19 cellular contexts compared by ENCODE assay signal in the genomic region with DNA sequence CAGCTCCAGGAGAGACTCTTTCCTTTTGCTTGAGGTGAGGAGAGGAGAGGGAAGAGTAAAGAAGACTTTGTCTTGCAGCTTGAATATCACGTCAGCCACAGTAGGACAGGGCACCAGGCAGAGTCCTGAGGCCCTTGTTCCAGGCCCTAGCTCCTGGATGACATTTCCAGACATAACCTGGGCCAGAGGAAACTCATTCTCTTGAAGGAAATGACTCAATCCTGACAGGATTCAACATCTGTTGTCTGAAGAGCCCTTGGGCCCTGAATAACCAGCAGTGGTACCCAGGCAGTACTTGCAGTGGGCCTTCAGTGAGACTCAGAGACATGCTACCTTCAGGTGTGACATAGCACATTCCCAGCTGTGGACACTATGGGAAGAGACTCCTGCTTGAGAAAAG.
DNase-seq lines count a peak whose midpoint lies in the region; ATAC-seq lines count a peak whose summit lies in the region.
"Had no signal": no experiment of that assay in that cellular context is flagged by ENCODE, and none has a peak within 500 bp of the region (broad histone marks: within the 10 kb centered on the region; RNA-seq: fewer than 3 reads in every experiment).

No MANE protein-coding gene starts in this region.

- peaks cover 4% of the 10 kb centered on the region for H3K4me1 Mint-ChIP-seq in activated CD4-positive, alpha-beta T cell treated with anti-CD3 and anti-CD28 coated beads for 36 hours
- H3K4me1 Mint-ChIP-seq in activated T-helper 17 cell treated with anti-CD3 and anti-CD28 coated beads, Interleukin-2, amount 50 U/mL, for 72 hours, result no peaks in the 10 kb centered on the region

- DNase-seq in activated CD4-positive, alpha-beta T cell treated with anti-CD3 and anti-CD28 coated beads for 36 hours, result no peak
- DNase-seq in activated CD4-positive, alpha-beta T cell treated with anti-CD3 and anti-CD28 coated beads for 4 hours, result no peak
- DNase-seq in HT1080 (ENCODE audit: low read depth) (peak; percentile 62), kidney tubule cell (ENCODE audit: low spot score) (peak; percentile 6), HK-2 (ENCODE audit: unreplicated experiment) (no peak)
- DNase-seq in stimulated activated CD4-positive, alpha-beta T cell treated with anti-CD3 and anti-CD28 coated beads, Interleukin-4, amount 100 ng/mL, for 24 hours, result no peak
- DNase-seq: AML-193, H7, MV-4-11, NCI-H1417, NCI-H187 treated with DMSO at 0.1 percent for 48 hours, NCI-H2227 treated with DMSO at 0.1 percent for 48 hours, NCI-H510A treated with DMSO at 0.1 percent for 48 hours, NCI-H774, RPMI8226, SIG-M5 had no signal

- H3K36me3 Mint-ChIP-seq in activated CD4-positive, alpha-beta T cell treated with anti-CD3 and anti-CD28 coated beads for 36 hours (ENCODE audit: low read depth), result peaks cover 45% of the 10 kb centered on the region
- H3K36me3 Mint-ChIP-seq in activated T-helper 17 cell treated with anti-CD3 and anti-CD28 coated beads, Interleukin-2, amount 50 U/mL, for 72 hours (ENCODE audit: low read depth), result peaks cover 70% of the 10 kb centered on the region

- POLR2A ChIA-PET in activated CD4-positive, alpha-beta T cell treated with anti-CD3 and anti-CD28 coated beads for 36 hours (lab: Charles Lee), result no interaction called here

- no peak overlapping the region for H3K4me3 Mint-ChIP-seq in activated CD4-positive, alpha-beta T cell treated with anti-CD3 and anti-CD28 coated beads for 36 hours
- no peak overlapping the region for H3K4me3 Mint-ChIP-seq in activated T-helper 17 cell treated with anti-CD3 and anti-CD28 coated beads, Interleukin-2, amount 50 U/mL, for 72 hours

- peaks cover 4% of the 10 kb centered on the region for H3K9me3 Mint-ChIP-seq in activated CD4-positive, alpha-beta T cell treated with anti-CD3 and anti-CD28 coated beads for 36 hours (ENCODE audit: low read depth)
- no peaks in the 10 kb centered on the region for H3K9me3 Mint-ChIP-seq in activated T-helper 17 cell treated with anti-CD3 and anti-CD28 coated beads, Interleukin-2, amount 50 U/mL, for 72 hours

- peak overlapping the region; percentile 25 for H3K27ac Mint-ChIP-seq in activated CD4-positive, alpha-beta T cell treated with anti-CD3 and anti-CD28 coated beads for 36 hours
- peak overlapping the region; percentile 56 for H3K27ac Mint-ChIP-seq in activated T-helper 17 cell treated with anti-CD3 and anti-CD28 coated beads, Interleukin-2, amount 50 U/mL, for 72 hours

- CTCF ChIA-PET in activated CD4-positive, alpha-beta T cell treated with anti-CD3 and anti-CD28 coated beads for 36 hours (lab: Charles Lee), result no interaction called here

- ATAC-seq in activated CD4-positive, alpha-beta T cell treated with anti-CD3 and anti-CD28 coated beads for 36 hours, result no peak
- no peak for ATAC-seq in activated T-helper 17 cell treated with anti-CD3 and anti-CD28 coated beads, Interleukin-2, amount 50 U/mL, for 72 hours (replicated peaks)
- no peak for ATAC-seq in GM18498 (IDR thresholded peaks at IDR 0.05; ENCODE audit: unreplicated experiment)
- ATAC-seq: SK-N-SH treated with all-trans-retinoic acid at 6 μM for 48 hours had no signal

- intact Hi-C loops in activated CD4-positive, alpha-beta T cell treated with anti-CD3 and anti-CD28 coated beads for 36 hours (cut with DNase I, micrococcal nuclease), result no loop called here

- no peaks in the 10 kb centered on the region for H3K27me3 Mint-ChIP-seq in activated CD4-positive, alpha-beta T cell treated with anti-CD3 and anti-CD28 coated beads for 36 hours
- H3K27me3 Mint-ChIP-seq in activated T-helper 17 cell treated with anti-CD3 and anti-CD28 coated beads, Interleukin-2, amount 50 U/mL, for 72 hours, result no peaks in the 10 kb centered on the region

Comparison
In these comparisons a context has a peak if more than half of its experiments do, and no peak if none do; other contexts are left out.
1. DNase-seq: peak in HT1080 (single experiment) and kidney tubule cell (single experiment); none in activated CD4-positive, alpha-beta T cell treated with anti-CD3 and anti-CD28 coated beads for 36 hours (single experiment), activated CD4-positive, alpha-beta T cell treated with anti-CD3 and anti-CD28 coated beads for 4 hours (0 of 2), stimulated activated CD4-positive, alpha-beta T cell treated with anti-CD3 and anti-CD28 coated beads, Interleukin-4, amount 100 ng/mL, for 24 hours (single experiment) and HK-2 (single experiment).